13 cellular contexts compared by ENCODE assay signal in the genomic region with DNA sequence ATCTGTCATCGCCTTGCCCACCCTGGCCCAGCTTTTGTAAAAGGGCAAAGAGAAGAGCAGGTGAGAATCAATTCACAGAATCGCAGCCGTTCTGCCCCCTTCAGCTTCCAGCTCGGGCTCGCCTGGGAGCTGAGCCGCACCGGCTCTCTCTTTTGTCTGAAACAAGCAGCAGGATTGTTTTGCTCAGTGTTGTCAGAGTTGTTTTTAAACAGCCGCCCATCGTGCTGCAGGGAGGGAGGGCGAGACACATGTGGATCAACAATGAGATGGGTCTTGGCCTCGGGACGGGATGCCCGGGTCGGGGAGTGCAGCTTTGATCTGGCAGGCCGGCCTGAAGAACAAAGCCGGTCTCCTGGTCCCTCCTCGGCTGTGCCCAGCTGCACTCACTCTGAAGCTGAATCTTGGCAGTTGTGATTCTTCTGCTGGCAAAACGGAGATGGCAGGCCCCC. TPM values are rescaled to one million over a fixed set of nuclear protein-coding genes. Genes with fewer than 3 reads are reported as not detected.
DNase-seq lines count a peak whose midpoint lies in the region; FAIRE-seq lines count a peak whose summit lies in the region.
"Had no signal": no experiment of that assay in that cellular context is flagged by ENCODE, and none has a peak within 500 bp of the region (broad histone marks: within the 10 kb centered on the region; RNA-seq: fewer than 3 reads in every experiment).

No MANE protein-coding gene starts in this region.

- H3K4me1 ChIP-seq in SJCRH30 (peaks cover 21% of the 10 kb centered on the region; the same call in 1 of the 2 replicates), neuron (ENCODE audit: insufficient read depth, low read length) (peaks cover 26% of the 10 kb centered on the region)

- no peak overlapping the region for H3K27ac ChIP-seq in SJCRH30
- H3K27ac ChIP-seq: transverse colon had no signal

- no peaks in the 10 kb centered on the region for H3K36me3 ChIP-seq in SJCRH30
- no peaks in the 10 kb centered on the region for H3K36me3 ChIP-seq in neuron (ENCODE audit: insufficient read depth, low read length)
- H3K36me3 ChIP-seq: transverse colon had no signal

- FAIRE-seq in frontal cortex (lab: Jason Lieb, UNC): no peak

- H3K4me3 ChIP-seq in SJCRH30 (peak overlapping the region; percentile 10), neuron (ENCODE audit: low read length) (peak overlapping the region; percentile 3)
- H3K4me3 ChIP-seq: transverse colon had no signal

- H3K27me3 ChIP-seq in SJCRH30 (peaks cover 6% of the 10 kb centered on the region; the same call in 1 of the 2 replicates), neuron (ENCODE audit: insufficient read depth, low read length) (peaks cover 42% of the 10 kb centered on the region)

- no peak overlapping the region for H2AFZ ChIP-seq in neuron (ENCODE audit: low read depth, low read length)

- no peaks in the 10 kb centered on the region for H3K9me3 ChIP-seq in SJCRH30 (replicated peaks)
- peaks cover 10% of the 10 kb centered on the region for H3K9me3 ChIP-seq in neuron (ENCODE audit: low read length)
- H3K9me3 ChIP-seq: transverse colon had no signal

- DNase-seq in DMS79 treated with DMSO at 0.1 percent for 48 hours (lab: John Stamatoyannopoulos, UW) (peak; percentile 76), SJCRH30 (peak; percentile 40 to 74), frontal cortex (ENCODE audit: low spot score in 2 of 2) (peak; percentile 52 to 54), GF-D8 (lab: John Stamatoyannopoulos, UW) (no peak), HPDE6-E6E7 (ENCODE audit: extremely low spot score) (no peak), GM19240 (ENCODE audit: insufficient read length, low spot score) (no peak), MV-4-11 (lab: John Stamatoyannopoulos, UW) (no peak)
- DNase-seq: activated CD4-positive, alpha-beta T cell treated with anti-CD3 and anti-CD28 coated beads, Interleukin-2, amount 50 U/mL, for 1 hour; Calu3; islet precursor cell; stimulated activated CD4-positive, alpha-beta T cell treated with anti-CD3 and anti-CD28 coated beads, Interleukin-15, amount 100 ng/mL, for 24 hours; transverse colon had no signal

RNA-seq across cellular contexts. Expression of gene HDAC4, which starts 39.7 kb away (rescaled TPM):
- total RNA-seq in SJCRH30 (2014; rRNA removed; shearing (Covaris generic)): 8.9 and 11.3 TPM in 2 replicates
- total RNA-seq in frontal cortex: 20.4 TPM

Comparison
In these comparisons a context has a peak if more than half of its experiments do, and no peak if none do; other contexts are left out.
1. DNase-seq: peak in DMS79 treated with DMSO at 0.1 percent for 48 hours (single experiment), SJCRH30 (2 of 2) and frontal cortex (2 of 2); none in GF-D8 (single experiment), HPDE6-E6E7 (single experiment), GM19240 (single experiment) and MV-4-11 (single experiment).